Comparison of ENCODE assay signal across 24 cellular contexts in the genomic region with DNA sequence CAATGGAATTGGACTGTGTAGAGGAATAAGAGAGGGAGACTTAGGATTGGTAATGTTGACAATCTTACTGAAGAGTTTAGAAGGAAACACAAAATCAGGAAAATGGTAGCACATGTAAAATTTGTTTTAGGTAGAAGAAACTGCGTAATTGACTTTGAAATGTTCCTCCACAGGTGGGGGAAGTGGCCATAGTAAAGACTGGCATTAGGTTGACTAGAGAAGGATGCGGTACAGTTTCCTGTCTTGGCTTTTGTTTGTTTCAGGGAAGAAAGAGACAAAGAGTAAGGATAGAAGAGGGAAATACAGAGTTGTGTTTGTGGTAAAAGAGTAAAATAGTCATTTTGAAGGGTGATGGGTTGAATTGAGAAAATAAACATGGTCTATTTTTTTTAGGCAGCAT.
"Had no signal": no experiment of that assay in that cellular context is flagged by ENCODE, and none has a peak within 500 bp of the region (broad histone marks: within the 10 kb centered on the region; RNA-seq: fewer than 3 reads in every experiment).

No MANE protein-coding gene starts in this region.

- H3K4me1 ChIP-seq: lower lobe of right lung, sigmoid colon, stomach, suprapubic skin, tibial nerve had no signal

- H3K4me3 ChIP-seq: hepatocyte, lower lobe of right lung, sigmoid colon, smooth muscle cell, stomach, suprapubic skin, tibial nerve had no signal

- H3K9me3 ChIP-seq: lower lobe of right lung, sigmoid colon, suprapubic skin, tibial nerve had no signal

- H3K4me2 ChIP-seq: hepatocyte had no signal

- DNase-seq: activated CD4-positive, alpha-beta T cell treated with anti-CD3 and anti-CD28 coated beads, Interleukin-2, amount 10 ng/mL, durations not matched to agents 7 days and 5 days; activated CD4-positive, CD25-positive, alpha-beta regulatory T cell treated with anti-CD3 and anti-CD28 coated beads, Interleukin-2, amount 50 U/mL, for 72 hours; activated CD8-positive, alpha-beta memory T cell treated with anti-CD3 and anti-CD28 coated beads, Interleukin-2, amount 10 ng/mL, durations not matched to agents 7 days and 5 days; activated CD8-positive, alpha-beta T cell treated with anti-CD3 and anti-CD28 coated beads for 36 hours; activated gamma-delta T cell; activated naive CD4-positive, alpha-beta T cell treated with anti-CD3 and anti-CD28 coated beads, Interleukin-2, amount 50 U/mL, for 16 hours; activated naive CD8-positive, alpha-beta T cell treated with anti-CD3 and anti-CD28 coated beads, Interleukin-2, amount 50 U/mL, for 24 hours; activated T-cell treated with anti-CD3 and anti-CD28 coated beads for 4 hours; effector CD4-positive, alpha-beta T cell; erythroblast; kidney; lower lobe of right lung; naive thymus-derived CD8-positive, alpha-beta T cell; retina; sigmoid colon; stimulated activated CD4-positive, alpha-beta T cell treated with anti-CD3 and anti-CD28 coated beads, Interleukin-15, amount 100 ng/mL, for 24 hours; stomach had no signal

- H3K36me3 ChIP-seq: lower lobe of right lung, sigmoid colon, stomach, suprapubic skin, tibial nerve had no signal

- H2AFZ ChIP-seq: hepatocyte had no signal

- H3K27me3 ChIP-seq: hepatocyte, sigmoid colon, stomach, suprapubic skin, tibial nerve had no signal

- H3K27ac ChIP-seq: hepatocyte, lower lobe of right lung, sigmoid colon, stomach, suprapubic skin, tibial nerve, VCaP had no signal

- ATAC-seq: activated CD8-positive, alpha-beta memory T cell treated with anti-CD3 and anti-CD28 coated beads, Interleukin-2, amount 10 ng/mL, durations not matched to agents 7 days and 5 days; activated CD8-positive, alpha-beta T cell treated with anti-CD3 and anti-CD28 coated beads for 36 hours; activated naive CD8-positive, alpha-beta T cell treated with anti-CD3 and anti-CD28 coated beads, Interleukin-2, amount 50 U/mL, for 24 hours; left lobe of liver; lower lobe of right lung; naive thymus-derived CD8-positive, alpha-beta T cell; stimulated activated memory B cell treated with anti-CD40 and anti-IgM and Interleukin-4, amounts not matched to agents 10 μg/mL and 1 μg/mL and 100 μg/mL, for 72 hours had no signal

- H3K79me2 ChIP-seq: hepatocyte had no signal
